In the genomic region with DNA sequence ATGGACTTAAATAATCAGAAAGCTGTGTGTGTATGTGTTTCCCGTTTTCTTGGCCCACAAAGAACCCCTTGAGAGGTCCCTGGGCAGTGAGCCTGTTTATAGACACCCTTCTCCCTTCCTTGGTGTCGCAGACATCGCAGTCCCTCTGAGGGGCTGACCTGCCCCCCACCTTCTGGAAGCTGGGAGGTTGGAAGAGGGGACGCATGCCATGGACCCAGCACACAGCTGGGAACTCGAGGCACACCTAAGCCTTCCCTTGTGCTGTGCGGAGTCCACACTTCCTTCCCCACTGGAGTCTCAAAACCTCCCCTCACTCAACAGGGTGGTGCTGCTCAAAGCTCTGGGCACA, we compare ENCODE assay signal across 9 cellular contexts. TPM values are rescaled to one million over a fixed set of nuclear protein-coding genes. Genes with fewer than 3 reads are reported as not detected.
A peak's percentile ranks its signal among the peaks of the same experiment; 100 is the strongest.
DNase-seq lines count a peak whose midpoint lies in the region; ATAC-seq, FAIRE-seq and TF ChIP-seq lines count a peak whose summit lies in the region.
"Had no signal": no experiment of that assay in that cellular context is flagged by ENCODE, and none has a peak within 500 bp of the region (broad histone marks: within the 10 kb centered on the region; RNA-seq: fewer than 3 reads in every experiment).

No MANE protein-coding gene starts in this region.

- H3K9ac ChIP-seq in astrocyte (ENCODE audit: low read length), result peak overlapping the region; percentile 56

- H3K4me1 ChIP-seq in astrocyte (ENCODE audit: insufficient read depth, low read length) (peaks cover 22% of the 10 kb centered on the region), mononuclear cell (ENCODE audit: insufficient read depth, low read length) (peaks cover 41% of the 10 kb centered on the region), urinary bladder (ENCODE audit: insufficient read depth) (no peaks in the 10 kb centered on the region)

- H3K27me3 ChIP-seq in astrocyte (ENCODE audit: insufficient read depth, low read length), result no peaks in the 10 kb centered on the region
- H3K27me3 ChIP-seq in mononuclear cell (ENCODE audit: insufficient read depth, low read length), result no peaks in the 10 kb centered on the region

- no peak for TF ChIP-seq CTCF in astrocyte (IDR thresholded peaks at IDR 0.05; ENCODE audit: insufficient read depth, low read depth, low read length)

- H3K4me3 ChIP-seq in astrocyte (ENCODE audit: insufficient read depth, low read depth, low read length) (peak overlapping the region; percentile 35), mononuclear cell (ENCODE audit: low read length) (peak overlapping the region; percentile 33), urinary bladder (ENCODE audit: low read depth, low read length) (peak overlapping the region; percentile 39)

- WGBS in urinary bladder, result 8% methylated on average over 6 of the region's 6 CpGs

- no peak for TF ChIP-seq POLR2A in GM12892 (IDR thresholded peaks at IDR 0.05; ENCODE audit: low read depth, low read length)

- H3K4me1 Mint-ChIP-seq in activated naive CD4-positive, alpha-beta T cell treated with anti-CD3 and anti-CD28 coated beads, Interleukin-2, amount 50 U/mL, for 24 hours, result peaks cover 25% of the 10 kb centered on the region
- peaks cover 10% of the 10 kb centered on the region for H3K4me1 Mint-ChIP-seq in astrocyte (ENCODE audit: low read depth, unreplicated experiment)

- no peak for ATAC-seq in HG02623 (IDR thresholded peaks at IDR 0.05; ENCODE audit: unreplicated experiment)

- no peak overlapping the region for H3K27ac ChIP-seq in astrocyte (ENCODE audit: low read depth, low read length)
- no peak overlapping the region for H3K27ac ChIP-seq in urinary bladder (ENCODE audit: low read depth)

- H3K9me3 ChIP-seq in astrocyte (ENCODE audit: insufficient read depth, low read depth, low read length) (no peaks in the 10 kb centered on the region), mononuclear cell (ENCODE audit: low read depth, low read length) (no peaks in the 10 kb centered on the region)

- no peaks in the 10 kb centered on the region for H3K36me3 ChIP-seq in astrocyte (ENCODE audit: insufficient read depth, low read length)
- no peaks in the 10 kb centered on the region for H3K36me3 ChIP-seq in urinary bladder (ENCODE audit: insufficient read depth)

- H3K4me3 Mint-ChIP-seq in activated naive CD4-positive, alpha-beta T cell treated with anti-CD3 and anti-CD28 coated beads, Interleukin-2, amount 50 U/mL, for 24 hours, result peak overlapping the region; percentile 79
- no peak overlapping the region for H3K4me3 Mint-ChIP-seq in astrocyte (ENCODE audit: unreplicated experiment)

- no peaks in the 10 kb centered on the region for H3K9me3 Mint-ChIP-seq in activated naive CD4-positive, alpha-beta T cell treated with anti-CD3 and anti-CD28 coated beads, Interleukin-2, amount 50 U/mL, for 24 hours
- peaks cover 7% of the 10 kb centered on the region for H3K9me3 Mint-ChIP-seq in astrocyte (ENCODE audit: unreplicated experiment)

- peak overlapping the region; percentile 55 for H3K27ac Mint-ChIP-seq in activated naive CD4-positive, alpha-beta T cell treated with anti-CD3 and anti-CD28 coated beads, Interleukin-2, amount 50 U/mL, for 24 hours
- peak overlapping the region; percentile 29 for H3K27ac Mint-ChIP-seq in astrocyte (ENCODE audit: unreplicated experiment)

- FAIRE-seq in astrocyte (lab: Jason Lieb, UNC) (no peak), GM12892 (lab: Jason Lieb, UNC) (no peak)

- no peaks in the 10 kb centered on the region for H4K20me1 ChIP-seq in astrocyte (ENCODE audit: insufficient read depth, low read length)

- DNase-seq in activated naive CD4-positive, alpha-beta T cell treated with anti-CD3 and anti-CD28 coated beads, Interleukin-2, amount 50 U/mL, for 16 hours, result no peak
- no peak for DNase-seq in astrocyte (ENCODE audit: low read depth)
- DNase-seq in GF-D8 (lab: John Stamatoyannopoulos, UW), result no peak
- DNase-seq in GM12892 (ENCODE audit: insufficient read length), result no peak

- H3K27me3 Mint-ChIP-seq in activated naive CD4-positive, alpha-beta T cell treated with anti-CD3 and anti-CD28 coated beads, Interleukin-2, amount 50 U/mL, for 24 hours, result no peaks in the 10 kb centered on the region
- H3K27me3 Mint-ChIP-seq in astrocyte (ENCODE audit: low read depth, unreplicated experiment), result peaks cover 5% of the 10 kb centered on the region

- peak overlapping the region; percentile 81 for H3K4me2 ChIP-seq in astrocyte (ENCODE audit: low read length)

- no peaks in the 10 kb centered on the region for H3K36me3 Mint-ChIP-seq in activated naive CD4-positive, alpha-beta T cell treated with anti-CD3 and anti-CD28 coated beads, Interleukin-2, amount 50 U/mL, for 24 hours
- no peaks in the 10 kb centered on the region for H3K36me3 Mint-ChIP-seq in astrocyte (ENCODE audit: low read depth, unreplicated experiment)

- no peaks in the 10 kb centered on the region for H3K79me2 ChIP-seq in astrocyte (ENCODE audit: insufficient read depth, low read length)

- peak overlapping the region; percentile 67 for H2AFZ ChIP-seq in astrocyte (ENCODE audit: low read depth, low read length)

RNA-seq across cellular contexts. Expression of gene APOBEC3B, which starts 0.5 kb away (rescaled TPM):
- 3.0 and 4.0 TPM in 2 replicates for total RNA-seq in astrocyte
- 0.31 TPM for total RNA-seq in mononuclear cell
- 1.8 TPM for total RNA-seq in urinary bladder
- polyA plus RNA-seq in urinary bladder, result 1.0 TPM
- 21.6 TPM for polyA plus RNA-seq in GM12892 (2012; ENCODE audit: missing spikeins)

RNA-seq across cellular contexts. Expression of gene APOBEC3A, which starts 24.2 kb away (rescaled TPM):
- total RNA-seq in astrocyte, result not detected in 2 replicates
- 42.5 TPM for total RNA-seq in mononuclear cell
- 0.42 TPM for total RNA-seq in urinary bladder
- polyA plus RNA-seq in urinary bladder, result 0.62 TPM
- not detected for polyA plus RNA-seq in GM12892 (2012; ENCODE audit: missing spikeins)
- total RNA-seq: pulmonary artery endothelial cell had no signal

RNA-seq across cellular contexts. Expression of gene APOBEC3C, which starts 32.4 kb away (rescaled TPM):
- total RNA-seq in astrocyte, result 32.5 and 37.0 TPM in 2 replicates
- total RNA-seq in mononuclear cell, result 9.2 TPM
- 8.1 TPM for total RNA-seq in urinary bladder
- polyA plus RNA-seq in urinary bladder, result 28.9 TPM
- 69.7 TPM for polyA plus RNA-seq in GM12892 (2012; ENCODE audit: missing spikeins)

RNA-seq across cellular contexts. Expression of gene APOBEC3D, which starts 39.3 kb away (rescaled TPM):
- 0.93 and 1.5 TPM in 2 replicates for total RNA-seq in astrocyte
- total RNA-seq in mononuclear cell, result 2.5 TPM
- total RNA-seq in urinary bladder, result 1.3 TPM
- polyA plus RNA-seq in urinary bladder, result 2.7 TPM
- 10.2 TPM for polyA plus RNA-seq in GM12892 (2012; ENCODE audit: missing spikeins)

RNA-seq across cellular contexts. Expression of gene APOBEC3F, which starts 59.0 kb away (rescaled TPM):
- total RNA-seq in astrocyte (10.4 and 11.0 TPM in 2 replicates), mononuclear cell (0.94 TPM), urinary bladder (4.7 TPM)
- polyA plus RNA-seq in urinary bladder, result 4.4 TPM
- polyA plus RNA-seq in GM12892 (2012; ENCODE audit: missing spikeins), result 11.1 TPM

Comparison
In these comparisons a context has a peak if more than half of its experiments do, and no peak if none do; other contexts are left out.
1. RNA of gene APOBEC3A, which starts 24.2 kb away (total RNA-seq): 42.5 TPM in mononuclear cell (single experiment); 0.42 TPM in urinary bladder (single experiment) and not detected in astrocyte; every median in the first group is over 10 times any median in the second.
2. Peak in every context shown above with its lines, with median percentiles within 50 percentile points of each other: H3K4me3 ChIP-seq.